ENCODE assay signal across 8 cellular contexts in the genomic region with DNA sequence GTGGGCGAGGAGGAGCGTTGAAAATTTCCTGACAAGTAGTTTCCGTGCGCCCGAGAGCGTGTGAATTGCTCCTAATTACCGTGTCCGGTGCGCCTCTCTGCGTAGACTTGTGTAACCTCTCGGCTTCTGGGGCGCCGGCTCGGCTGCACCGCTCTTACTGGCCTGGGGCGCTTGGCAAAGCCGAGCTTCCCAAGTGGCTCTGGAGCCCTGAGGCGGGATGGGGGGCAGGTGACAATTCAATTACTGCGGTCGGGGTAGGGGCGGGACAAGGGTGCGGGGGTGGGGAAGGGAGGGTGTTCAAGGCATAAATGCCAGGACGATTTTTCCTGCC. TPM values are rescaled to one million over a fixed set of nuclear protein-coding genes. Genes with fewer than 3 reads are reported as not detected.
DNase-seq lines count a peak whose midpoint lies in the region; ATAC-seq and TF ChIP-seq lines count a peak whose summit lies in the region.

No MANE protein-coding gene starts in this region.

- ATAC-seq in effector memory CD8-positive, alpha-beta T cell (replicated peaks), result peak; percentile 39
- ATAC-seq in HG03159 (IDR thresholded peaks at IDR 0.05; ENCODE audit: unreplicated experiment), result no peak
- ATAC-seq in sciatic nerve, result no peak

- peaks cover 95 to 100% (median 100%) of the 10 kb centered on the region in 3 donors for H3K27me3 ChIP-seq in sigmoid colon

- H3K27me3 Mint-ChIP-seq in effector memory CD8-positive, alpha-beta T cell, result peaks cover 85 to 90% of the 10 kb centered on the region in 2 donors

- TF ChIP-seq CTCF in GM12865 (IDR thresholded peaks at IDR 0.05; ENCODE audit: insufficient read depth, low read depth, low read length, missing control alignments) (no peak), sigmoid colon (IDR thresholded peaks at IDR 0.05) (no peak)

- intact Hi-C loops in sigmoid colon (cut with DNase I) (no loop called here), sciatic nerve (cut with DNase I) (no loop called here)

- peak overlapping the region; percentile 73 to 80 for H3K4me3 Mint-ChIP-seq in effector memory CD8-positive, alpha-beta T cell

- TF ChIP-seq EP300 in sigmoid colon (IDR thresholded peaks at IDR 0.05), result no peak

- H3K4me3 ChIP-seq in GM12865 (ENCODE audit: low read depth, low read length), result peak overlapping the region; percentile 56
- H3K4me3 ChIP-seq in Jurkat, Clone E6-1 (ENCODE audit: low read length), result peak overlapping the region; percentile 42
- H3K4me3 ChIP-seq in sigmoid colon, result peak overlapping the region in 3 of 4 donors; percentile 24 to 38 (median 36)

- 1 to 4% methylated on average over 23 of the region's 23 CpGs for WGBS in sigmoid colon, 2 donors

- H3K27ac ChIP-seq in sigmoid colon, result no peak overlapping the region

- no peak for TF ChIP-seq POLR2A in sigmoid colon (IDR thresholded peaks at IDR 0.05)

- no peaks in the 10 kb centered on the region for H3K9me3 Mint-ChIP-seq in effector memory CD8-positive, alpha-beta T cell

- peaks cover 37 to 49% of the 10 kb centered on the region in 2 donors for H3K4me1 Mint-ChIP-seq in effector memory CD8-positive, alpha-beta T cell (ENCODE audit: low read depth in 2 of 2)

- no peaks in the 10 kb centered on the region for H3K9me3 ChIP-seq in sigmoid colon

- DNase-seq in GM12865 (ENCODE audit: low read depth) (peak; percentile 51), sigmoid colon (no peak), OCI-M1 (lab: John Stamatoyannopoulos, UW) (no peak), cerebellum (ENCODE audit: low spot score) (no peak), sciatic nerve (ENCODE audit: low spot score) (no peak)
- DNase-seq in Jurkat, Clone E6-1 (ENCODE audit: low read depth, low spot score), result no peak
- no peak for DNase-seq in effector memory CD8-positive, alpha-beta T cell

- H3K36me3 ChIP-seq in sigmoid colon, result no peaks in the 10 kb centered on the region

- H3K36me3 Mint-ChIP-seq in effector memory CD8-positive, alpha-beta T cell (ENCODE audit: insufficient read depth), result peaks cover 20% of the 10 kb centered on the region

- no peak overlapping the region for H3K27ac Mint-ChIP-seq in effector memory CD8-positive, alpha-beta T cell

- peaks cover 0 to 78% (median 73%) of the 10 kb centered on the region in 4 donors for H3K4me1 ChIP-seq in sigmoid colon

RNA-seq across cellular contexts. Expression of a gene that starts 0.4 kb away (rescaled TPM):
- polyA plus RNA-seq in Jurkat, Clone E6-1 (2012; ENCODE audit: insufficient read depth, insufficient read length), result 0.71 TPM
- under 1 TPM in 2 of 4 donors, not detected in 2; 0.27 to 0.55 TPM for total RNA-seq in sigmoid colon
- polyA plus RNA-seq in sigmoid colon, result under 1 TPM in 1 of 3 donors, not detected in 2; 0.04 TPM
- not detected for total RNA-seq in cerebellum
- not detected for total RNA-seq in sciatic nerve
